ENCODE assay signal across 8 cellular contexts in genomic region chr10:89414879-89415821, GRCh38.
DNase-seq lines count a peak whose midpoint lies in the region; ATAC-seq and TF ChIP-seq lines count a peak whose summit lies in the region.

No MANE protein-coding gene starts in this region.

- H3K4me3 ChIP-seq in HUES6 (ENCODE audit: low read depth, low read length) (peak overlapping the region; percentile 96), choroid plexus epithelial cell (ENCODE audit: low read depth, low read length) (peak overlapping the region; percentile 81)

- H3K9ac ChIP-seq in HUES6 (ENCODE audit: low read length): peak overlapping the region; percentile 94

- H3K27me3 ChIP-seq in HUES6 (ENCODE audit: control insufficient read depth, insufficient read depth, low read length) (peaks cover 15% of the 10 kb centered on the region), layer of hippocampus (ENCODE audit: control insufficient read depth, insufficient read depth, low read length) (no peaks in the 10 kb centered on the region)

- 0 out of 2 replicates have a peak, but pooled peaks cover 7% of the 10 kb centered on the region for H3K36me3 ChIP-seq in HUES6 (ENCODE audit: control insufficient read depth, insufficient read depth, low read length)

- DNase-seq in ELR (ENCODE audit: low read depth) (peak; percentile 64), choroid plexus epithelial cell (ENCODE audit: low read depth) (peak; percentile 46), SIG-M5 (lab: John Stamatoyannopoulos, UW) (no peak)
- peak in 3 of 4 experiments; percentile 18 to 34 (median 21) for DNase-seq in activated CD4-positive, CD25-positive, alpha-beta regulatory T cell (lab: John Stamatoyannopoulos, UW)
- DNase-seq in stimulated activated CD4-positive, alpha-beta T cell treated with anti-CD3 and anti-CD28 coated beads, Interleukin-2, amount 100 ng/mL, for 48 hours: peak; percentile 18 to 20

- H3K27ac ChIP-seq in HUES6 (ENCODE audit: low read depth, low read length) (0 out of 2 replicates have a peak overlapping the region, but pooled peaks have one; percentile 14), layer of hippocampus (ENCODE audit: low read depth, low read length) (peak overlapping the region; percentile 89)

- no peak for TF ChIP-seq CTCF in choroid plexus epithelial cell (conservative IDR thresholded peaks at IDR 0.05; ENCODE audit: low read depth, low read length)

- peak; percentile 41 for ATAC-seq in GM21528 (IDR thresholded peaks at IDR 0.05; ENCODE audit: low FRiP score, unreplicated experiment)

- peaks cover 20% of the 10 kb centered on the region for H3K4me1 ChIP-seq in HUES6 (ENCODE audit: control insufficient read depth, insufficient read depth, low read length)

- H3K9me3 ChIP-seq in HUES6 (ENCODE audit: control insufficient read depth, insufficient read depth, low read depth, low read length): 0 out of 2 replicates have a peak, but pooled peaks cover 5% of the 10 kb centered on the region
